8 cellular contexts compared by ENCODE assay signal in the genomic region with DNA sequence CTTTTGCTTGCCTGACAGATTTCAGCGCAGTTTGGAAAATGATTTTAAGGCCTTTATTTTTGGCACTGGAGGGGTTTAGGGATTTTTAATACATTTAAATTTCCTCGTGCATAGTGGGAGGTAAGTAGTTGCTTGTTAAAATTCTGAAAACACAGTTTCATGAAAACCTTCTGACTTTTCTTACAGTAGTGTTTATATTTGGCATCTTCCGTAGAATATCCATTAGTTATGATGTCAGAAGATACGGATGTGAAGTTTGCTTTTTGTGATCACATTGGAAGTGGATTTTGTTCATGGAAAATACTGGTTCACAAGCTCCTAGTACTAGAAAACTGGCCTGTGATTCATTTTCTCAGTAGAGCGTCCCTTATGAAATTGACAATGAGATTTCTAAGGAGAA. TPM values are rescaled to one million over a fixed set of nuclear protein-coding genes. Genes with fewer than 3 reads are reported as not detected.
DNase-seq lines count a peak whose midpoint lies in the region; ATAC-seq, FAIRE-seq and TF ChIP-seq lines count a peak whose summit lies in the region.

No MANE protein-coding gene starts in this region.

- H3K4me3 ChIP-seq in foreskin fibroblast (ENCODE audit: low read depth in 1 of 2, low read length in 2 of 2) = peak overlapping the region; percentile 88 to 90
- H3K4me3 ChIP-seq in skeletal muscle satellite cell (ENCODE audit: low read length) = peak overlapping the region; percentile 100

- peak overlapping the region; percentile 90 for H3K4me2 ChIP-seq in skeletal muscle satellite cell (ENCODE audit: low read length)

- peaks cover 45% of the 10 kb centered on the region for H3K4me1 Mint-ChIP-seq in T-helper 17 cell

- peak overlapping the region; percentile 95 for H3K9ac ChIP-seq in skeletal muscle satellite cell (ENCODE audit: low read depth, low read length)

- in situ Hi-C loops in GM13977 (cut with MboI; ENCODE audit: low pct_unique_long_range_greater_than_20kb, low sequenced_read_pairs, unreplicated experiment) = no loop called here

- no peaks in the 10 kb centered on the region for H3K27me3 Mint-ChIP-seq in T-helper 17 cell

- peak overlapping the region; percentile 96 for H3K27ac Mint-ChIP-seq in T-helper 17 cell

- peak; percentile 56 for FAIRE-seq in GM19239 (lab: Jason Lieb, UNC)

- H3K4me1 ChIP-seq in skeletal muscle satellite cell (ENCODE audit: control insufficient read depth, insufficient read depth, low read length) = peaks cover 6% of the 10 kb centered on the region

- no peak for TF ChIP-seq CTCF in foreskin fibroblast (IDR thresholded peaks at IDR 0.05; ENCODE audit: low read depth, low read length)
- no peak for TF ChIP-seq CTCF in GM13977 (IDR thresholded peaks at IDR 0.05; ENCODE audit: extremely low read depth, insufficient read depth, missing control alignments)

- no peaks in the 10 kb centered on the region for H3K36me3 Mint-ChIP-seq in T-helper 17 cell (ENCODE audit: low read depth)

- H3K9me3 ChIP-seq in T-helper 17 cell (ENCODE audit: control insufficient read depth, low read length, poor library complexity, severe bottlenecking) (no peaks in the 10 kb centered on the region), skeletal muscle satellite cell (replicated peaks; ENCODE audit: low read length) (no peaks in the 10 kb centered on the region)

- ATAC-seq in T-helper 17 cell = no peak
- no peak for ATAC-seq in GM19023 (IDR thresholded peaks at IDR 0.05; ENCODE audit: unreplicated experiment)
- no peak for ATAC-seq in GM21423 (IDR thresholded peaks at IDR 0.05; ENCODE audit: unreplicated experiment)

- peak overlapping the region; percentile 96 for H3K4me3 Mint-ChIP-seq in T-helper 17 cell

- H3K27me3 ChIP-seq in skeletal muscle satellite cell (ENCODE audit: control insufficient read depth, insufficient read depth, low read length) = no peaks in the 10 kb centered on the region

- DNase-seq in GM19239 (ENCODE audit: insufficient read length, low spot score) = no peak
- no peak for DNase-seq in T-helper 17 cell
- no peak for DNase-seq in foreskin fibroblast
- no peak for DNase-seq in GM13977 (ENCODE audit: low spot score)
- DNase-seq in NCI-H1930 (lab: John Stamatoyannopoulos, UW) = no peak

- no peaks in the 10 kb centered on the region for H3K36me3 ChIP-seq in skeletal muscle satellite cell (ENCODE audit: insufficient read depth, low read length)

RNA-seq across cellular contexts. Expression of a gene that starts 1.3 kb away (rescaled TPM):
- 100 to 1,000 TPM; 112 to 120 TPM for total RNA-seq in T-helper 17 cell
- 28.4 and 34.2 TPM in 2 replicates for total RNA-seq in skeletal muscle satellite cell (2012; rRNA removed)
